Comparison of ENCODE assay signal across 8 cellular contexts in genomic region chr14:102525213-102526143, GRCh38. TPM values are rescaled to one million over a fixed set of nuclear protein-coding genes. Genes with fewer than 3 reads are reported as not detected.
DNase-seq lines count a peak whose midpoint lies in the region; ATAC-seq and TF ChIP-seq lines count a peak whose summit lies in the region.

No MANE protein-coding gene starts in this region.

- WGBS in right cardiac atrium: 36% methylated on average over 18 of the region's 18 CpGs
- 35 to 38% (median 35%) methylated on average over 18 of the region's 18 CpGs for WGBS in psoas muscle, 3 donors

- H3K27me3 ChIP-seq in adipocyte (replicated peaks; ENCODE audit: control insufficient read depth, insufficient read depth, low read length) (no peaks in the 10 kb centered on the region), right cardiac atrium (ENCODE audit: control insufficient read depth, insufficient read depth) (no peaks in the 10 kb centered on the region), psoas muscle (ENCODE audit: insufficient read depth in 3 of 3, low read length in 2 of 3) (no peaks in the 10 kb centered on the region)

- H3K9ac ChIP-seq in adipocyte (ENCODE audit: low read length): peak overlapping the region; percentile 82

- peak; percentile 52 to 53 for ATAC-seq in right cardiac atrium
- peak in 2 of 4 donors; percentile 12 to 26 for ATAC-seq in psoas muscle

- no peak for TF ChIP-seq CTCF in HEK293 (tag by site-specific recombination; IDR thresholded peaks at IDR 0.05)
- no peak for TF ChIP-seq CTCF in psoas muscle (IDR thresholded peaks at IDR 0.05)

- DNase-seq in NCI-H2196 (lab: John Stamatoyannopoulos, UW; ENCODE audit: unreplicated experiment): peak; percentile 13
- no peak for DNase-seq in NCI-H2196 treated with DMSO at 0.1 percent for 48 hours (lab: John Stamatoyannopoulos, UW; ENCODE audit: unreplicated experiment)
- peak; percentile 65 for DNase-seq in NCI-H345 (lab: John Stamatoyannopoulos, UW)
- peak; percentile 82 for DNase-seq in adipocyte (ENCODE audit: low read depth)
- peak in 2 of 3 donors; percentile 70 to 77 for DNase-seq in right cardiac atrium
- peak; percentile 25 to 48 for DNase-seq in psoas muscle
- no peak for DNase-seq in posterior cingulate gyrus

- CTCF ChIA-PET in HEK293 (lab: Yijun Ruan, JAX): interaction anchor here (0.5 to 3.0 kb wide), 23 partner anchors 10 to 518 kb away, joined by 3 to 16 read pairs (median 5); no protein-coding TSS in a partner anchor

- H3K9me3 ChIP-seq in HEK293 (ENCODE audit: control insufficient read depth, insufficient read depth, low read depth, low read length): no peaks in the 10 kb centered on the region
- no peaks in the 10 kb centered on the region for H3K9me3 ChIP-seq in adipocyte (ENCODE audit: control insufficient read depth, low read length)
- no peaks in the 10 kb centered on the region for H3K9me3 ChIP-seq in right cardiac atrium (ENCODE audit: control insufficient read depth, low read length)
- no peaks in the 10 kb centered on the region for H3K9me3 ChIP-seq in psoas muscle

- H3K36me3 ChIP-seq in HEK293 (ENCODE audit: control insufficient read depth in 2 of 2, insufficient read depth in 1 of 2, low read length in 2 of 2) (no peaks in the 10 kb centered on the region), adipocyte (ENCODE audit: control insufficient read depth, insufficient read depth, low read length, severe bottlenecking) (no peaks in the 10 kb centered on the region), psoas muscle (ENCODE audit: insufficient read depth in 1 of 2, low read depth in 1 of 2) (no peaks in the 10 kb centered on the region)

- peak overlapping the region; percentile 64 for H3K4me3 ChIP-seq in HEK293 (ENCODE audit: low read depth, low read length)
- peak overlapping the region; percentile 86 for H3K4me3 ChIP-seq in adipocyte (ENCODE audit: low read length)
- peak overlapping the region; percentile 62 for H3K4me3 ChIP-seq in right cardiac atrium (ENCODE audit: low read length)
- H3K4me3 ChIP-seq in psoas muscle: peak overlapping the region; percentile 68

- H3K27ac ChIP-seq in HEK293 (ENCODE audit: extremely low read depth, low read depth, low read length) (peak overlapping the region; percentile 75), right cardiac atrium (ENCODE audit: low read length) (peak overlapping the region; percentile 74), psoas muscle (peak overlapping the region; percentile 70)

- intact Hi-C loops in right cardiac atrium (cut with DNase I): loop anchor here in 1 of 4 donors (10.0 kb wide), 1 partner anchor 69 kb away; the partner anchor contains the start of gene RCOR1
- intact Hi-C loops in psoas muscle (cut with DNase I): loop anchor here in 1 of 2 donors (2.0 to 10.0 kb wide), 2 partner anchors 67 to 389 kb away; partner anchors contain the start of gene RCOR1
- intact Hi-C loops in posterior cingulate gyrus (cut with DNase I): no loop called here

- POLR2A ChIA-PET in HEK293 (lab: Yijun Ruan, JAX): interaction anchor here (0.6 to 1.8 kb wide), 14 partner anchors 10 to 130 kb away, joined by 3 to 11 read pairs (median 4); partner anchors contain the start of genes ANKRD9 and RCOR1

- H3K4me1 ChIP-seq in HEK293 (ENCODE audit: control insufficient read depth, insufficient read depth, low read length) (no peaks in the 10 kb centered on the region), adipocyte (ENCODE audit: control insufficient read depth, insufficient read depth, low read length) (peaks cover 12% of the 10 kb centered on the region), right cardiac atrium (ENCODE audit: control insufficient read depth, insufficient read depth, low read length) (no peaks in the 10 kb centered on the region), psoas muscle (peaks cover 11% of the 10 kb centered on the region)

TF ChIP-seq in HEK293, 187 proteins besides CTCF, POLR2A, EP300 and RAD21 (continues in another document):
- TF ChIP-seq ZFHX2 (tag by site-specific recombination; conservative IDR thresholded peaks at IDR 0.05): peak; percentile 73
- TF ChIP-seq ZNF701 (tag by site-specific recombination; IDR thresholded peaks at IDR 0.05): no peak
- no peak for TF ChIP-seq ZNF510 (tag by site-specific recombination; IDR thresholded peaks at IDR 0.05; ENCODE audit: insufficient replicate concordance)
- no peak for TF ChIP-seq ZNF138 (tag by site-specific recombination; IDR thresholded peaks at IDR 0.05; ENCODE audit: borderline replicate concordance)
- TF ChIP-seq AEBP2 (tag by site-specific recombination; IDR thresholded peaks at IDR 0.05; ENCODE audit: borderline replicate concordance): no peak
- TF ChIP-seq ZBTB49 (tag by site-specific recombination; IDR thresholded peaks at IDR 0.05; ENCODE audit: low read depth): no peak
- TF ChIP-seq YY2 (tag by site-specific recombination; IDR thresholded peaks at IDR 0.05): 0 out of 2 replicates have a peak, but pooled peaks have one; percentile 62
- TF ChIP-seq ZNF76 (tag by site-specific recombination; IDR thresholded peaks at IDR 0.05; ENCODE audit: borderline replicate concordance, low read depth): 0 out of 2 replicates have a peak, but pooled peaks have one; percentile 48
- no peak for TF ChIP-seq ZNF10 (tag by site-specific recombination; IDR thresholded peaks at IDR 0.05)
- TF ChIP-seq ZNF175 (tag by site-specific recombination; IDR thresholded peaks at IDR 0.05): no peak
- TF ChIP-seq ELK4 (IDR thresholded peaks at IDR 0.05; ENCODE audit: borderline replicate concordance, low read depth, low read length): no peak
- TF ChIP-seq ZNF561 (tag by site-specific recombination; IDR thresholded peaks at IDR 0.05; ENCODE audit: borderline replicate concordance): no peak

RNA-seq across cellular contexts. Expression of gene ANKRD9, which starts 15.9 kb away (rescaled TPM):
- total RNA-seq in right cardiac atrium: 100 to 1,000 TPM; 115 to 134 (median 125) TPM
- polyA plus RNA-seq in right cardiac atrium: 43.1 TPM
- total RNA-seq in psoas muscle: 100 to 1,000 TPM in 2 of 4 donors, 10 to 100 TPM in 2; 48.1 to 126 (median 98.0) TPM
- polyA plus RNA-seq in psoas muscle: 10 to 100 TPM; 22.7 to 74.4 (median 36.6) TPM

Comparison
In these comparisons a context has a peak if more than half of its experiments do, and no peak if none do; other contexts are left out.
1. DNase-seq: peak in NCI-H2196 (single experiment), NCI-H345 (single experiment), adipocyte (single experiment), right cardiac atrium (2 of 3) and psoas muscle (2 of 2); none in NCI-H2196 treated with DMSO at 0.1 percent for 48 hours (single experiment) and posterior cingulate gyrus (0 of 10).
2. Peak in every context shown above with its lines, with median percentiles within 50 percentile points of each other: H3K27ac ChIP-seq and H3K4me3 ChIP-seq.